In genomic region chr2:139550341-139550740, GRCh38 we compare ENCODE assay signal across 27 cellular contexts.
DNase-seq lines count a peak whose midpoint lies in the region; ATAC-seq and TF ChIP-seq lines count a peak whose summit lies in the region.
"Had no signal": no experiment of that assay in that cellular context is flagged by ENCODE, and none has a peak within 500 bp of the region (broad histone marks: within the 10 kb centered on the region; RNA-seq: fewer than 3 reads in every experiment).

No MANE protein-coding gene starts in this region.

- DNase-seq in SK-N-SH (no peak), EL (no peak)
- DNase-seq: 8988T; ACHN; AML-193; BE2C; C1 segment of cervical spinal cord; Caco-2; Calu3; CD4-positive, alpha-beta memory T cell; CD4-positive, alpha-beta T cell; CD4-positive, CD25-positive, alpha-beta regulatory T cell; CD8-positive, alpha-beta memory T cell; CD8-positive, alpha-beta T cell; COR-L47; DMS 273 treated with DMSO at 0.1 percent for 48 hours; DMS153; DMS53; DMS79; DMS79 treated with DMSO at 0.1 percent for 48 hours; DND-41 had no signal

- TF ChIP-seq RAD21 in SK-N-SH (IDR thresholded peaks at IDR 0.05; ENCODE audit: low read length) (no peak), neural cell (conservative IDR thresholded peaks at IDR 0.05) (no peak)

- H3K36me3 ChIP-seq in SK-N-SH (replicated peaks in 1 of 2; ENCODE audit: control insufficient read depth in 1 of 2, insufficient read depth in 2 of 2, low read length in 1 of 2) = no peaks in the 10 kb centered on the region
- no peaks in the 10 kb centered on the region for H3K36me3 ChIP-seq in neural cell (ENCODE audit: insufficient read depth, low read length)
- H3K36me3 ChIP-seq: BE2C; BLaER1; BLaER1 treated with 17β-estradiol and CSF1 and Interleukin-3, amounts not matched to agents 10 nM and 100 nM had no signal

- no peak overlapping the region for H2AFZ ChIP-seq in SK-N-SH (ENCODE audit: low read depth)
- no peak overlapping the region for H2AFZ ChIP-seq in neural cell (ENCODE audit: low read depth, low read length)

- ATAC-seq in SK-N-SH treated with all-trans-retinoic acid at 6 μM for 48 hours = no peak
- ATAC-seq: A549; CD8-positive, alpha-beta T cell had no signal

- H3K79me2 ChIP-seq in SK-N-SH (ENCODE audit: insufficient read depth) (no peaks in the 10 kb centered on the region; the same call in 1 of the 2 replicates), neural cell (replicated peaks; ENCODE audit: insufficient read depth, low read length) (no peaks in the 10 kb centered on the region)

- H3K4me3 ChIP-seq in SK-N-SH (ENCODE audit: low read depth in 2 of 2, low read length in 1 of 2) (no peak overlapping the region), neural cell (ENCODE audit: low read length) (no peak overlapping the region)
- H3K4me3 ChIP-seq: A549; BLaER1; BLaER1 treated with 17β-estradiol and CSF1 and Interleukin-3, amounts not matched to agents 10 nM and 100 nM had no signal

- 17% methylated on average over 1 of the region's 1 CpG for WGBS in SK-N-SH (ENCODE audit: low lambda C conversion rate)

- TF ChIP-seq EP300 in SK-N-SH (IDR thresholded peaks at IDR 0.05; ENCODE audit: borderline replicate concordance in 1 of 2, low read depth in 1 of 2, low read length in 1 of 2) (no peak), neural cell (conservative IDR thresholded peaks at IDR 0.05; ENCODE audit: poor library complexity, severe bottlenecking) (peak; percentile 51)

- no peaks in the 10 kb centered on the region for H3K9me2 ChIP-seq in SK-N-SH
- no peaks in the 10 kb centered on the region for H3K9me2 ChIP-seq in neural cell (ENCODE audit: insufficient read depth, low read length)

- H3K4me2 ChIP-seq in SK-N-SH = no peak overlapping the region
- no peak overlapping the region for H3K4me2 ChIP-seq in neural cell (ENCODE audit: low read length)
- H3K4me2 ChIP-seq: A549; BLaER1; BLaER1 treated with 17β-estradiol and CSF1 and Interleukin-3, amounts not matched to agents 10 nM and 100 nM had no signal

- H3K9ac ChIP-seq in SK-N-SH (no peak overlapping the region), neural cell (ENCODE audit: low read length) (no peak overlapping the region)
- H3K9ac ChIP-seq: BLaER1; BLaER1 treated with 17β-estradiol and CSF1 and Interleukin-3, amounts not matched to agents 10 nM and 100 nM had no signal

- no peaks in the 10 kb centered on the region for H3F3A ChIP-seq in SK-N-SH (replicated peaks; ENCODE audit: insufficient read depth)
- H3F3A ChIP-seq in neural cell (ENCODE audit: insufficient read depth, low read length, poor library complexity, severe bottlenecking) = no peaks in the 10 kb centered on the region

- no peak overlapping the region for H3K27ac ChIP-seq in SK-N-SH (ENCODE audit: low read depth in 2 of 2, low read length in 1 of 2)
- H3K27ac ChIP-seq in neural cell (ENCODE audit: low read length) = no peak overlapping the region
- H3K27ac ChIP-seq: A549; BLaER1; BLaER1 treated with 17β-estradiol and CSF1 and Interleukin-3, amounts not matched to agents 10 nM and 100 nM; C4-2B had no signal

- POLR2A ChIA-PET in SK-N-SH (lab: Yijun Ruan, JAX) = no interaction called here

- TF ChIP-seq CTCF in SK-N-SH (IDR thresholded peaks at IDR 0.05) (no peak), neural cell (IDR thresholded peaks at IDR 0.05; ENCODE audit: poor library complexity, severe bottlenecking) (no peak)

- H3K27me3 ChIP-seq in SK-N-SH (ENCODE audit: insufficient read depth) = no peaks in the 10 kb centered on the region
- H3K27me3 ChIP-seq in neural cell (ENCODE audit: insufficient read depth, low read depth, low read length) = no peaks in the 10 kb centered on the region
- H3K27me3 ChIP-seq: BE2C; BLaER1; BLaER1 treated with 17β-estradiol and CSF1 and Interleukin-3, amounts not matched to agents 10 nM and 100 nM had no signal

- H3K4me1 ChIP-seq in SK-N-SH (ENCODE audit: control insufficient read depth in 1 of 2, insufficient read depth in 2 of 2, low read depth in 1 of 2, low read length in 1 of 2) = no peaks in the 10 kb centered on the region
- H3K4me1 ChIP-seq: A549; BE2C; BLaER1; BLaER1 treated with 17β-estradiol and CSF1 and Interleukin-3, amounts not matched to agents 10 nM and 100 nM; Caco-2 had no signal

- no peaks in the 10 kb centered on the region for H3K9me3 ChIP-seq in SK-N-SH
- H3K9me3 ChIP-seq in neural cell (ENCODE audit: low read length) = no peaks in the 10 kb centered on the region
- H3K9me3 ChIP-seq: A549; BE2C; BLaER1; BLaER1 treated with 17β-estradiol and CSF1 and Interleukin-3, amounts not matched to agents 10 nM and 100 nM; Caco-2 had no signal

- H4K20me1 ChIP-seq in SK-N-SH (ENCODE audit: insufficient read depth) (no peaks in the 10 kb centered on the region), neural cell (ENCODE audit: insufficient read depth) (no peaks in the 10 kb centered on the region)
- H4K20me1 ChIP-seq: BLaER1; BLaER1 treated with 17β-estradiol and CSF1 and Interleukin-3, amounts not matched to agents 10 nM and 100 nM had no signal

- CTCF ChIA-PET in SK-N-SH (lab: Yijun Ruan, JAX) = interaction anchor here (0.7 to 1.1 kb wide), 2 partner anchors 16 to 76 kb away, joined by 3 to 4 read pairs; no protein-coding TSS in a partner anchor

TF ChIP-seq in SK-N-SH treated with all-trans-retinoic acid at 6 μM for 48 hours, 23 proteins besides CTCF, POLR2A, EP300 and RAD21 (continues in another document):
- no peak for TF ChIP-seq ZFP3 (CRISPR knock-in tag; IDR thresholded peaks at IDR 0.05)

TF ChIP-seq in SK-N-SH, 30 proteins besides CTCF, POLR2A, EP300 and RAD21 (continues in another document):
- no peak for TF ChIP-seq RXRA (IDR thresholded peaks at IDR 0.05; ENCODE audit: borderline replicate concordance, low read depth)
- no peak for TF ChIP-seq SMC3 (IDR thresholded peaks at IDR 0.05; ENCODE audit: low read depth, low read length)
- TF ChIP-seq RFX5 (IDR thresholded peaks at IDR 0.05; ENCODE audit: low read length) = no peak
- no peak for TF ChIP-seq GATA2 (CRISPR knock-in tag; IDR thresholded peaks at IDR 0.05)
- TF ChIP-seq FOXM1 (IDR thresholded peaks at IDR 0.05; ENCODE audit: low read depth) = no peak
- no peak for TF ChIP-seq NRF1 (IDR thresholded peaks at IDR 0.05; ENCODE audit: low read depth, low read length)
- no peak for TF ChIP-seq PBX3 (IDR thresholded peaks at IDR 0.05)
- no peak for TF ChIP-seq USF1 (IDR thresholded peaks at IDR 0.05; ENCODE audit: borderline replicate concordance, low read depth)
- TF ChIP-seq TEAD4 (IDR thresholded peaks at IDR 0.05; ENCODE audit: borderline replicate concordance, insufficient read depth) = no peak
- no peak for TF ChIP-seq EZH2phosphoT487 (IDR thresholded peaks at IDR 0.05; ENCODE audit: borderline replicate concordance, low read depth)

TF ChIP-seq in neural cell, 6 proteins besides CTCF, POLR2A, EP300 and RAD21:
- TF ChIP-seq MXI1 (conservative IDR thresholded peaks at IDR 0.05; ENCODE audit: poor library complexity, severe bottlenecking) (no peak), POLR2AphosphoS5 (IDR thresholded peaks at IDR 0.05) (no peak), SMC3 (conservative IDR thresholded peaks at IDR 0.05; ENCODE audit: poor library complexity) (no peak), REST (IDR thresholded peaks at IDR 0.05; ENCODE audit: borderline replicate concordance) (no peak), TAF1 (IDR thresholded peaks at IDR 0.05; ENCODE audit: low read depth) (no peak), EZH2 (IDR thresholded peaks at IDR 0.05; ENCODE audit: borderline replicate concordance, insufficient read depth, low read length, poor library complexity, severe bottlenecking) (no peak)
